1 cellular context compared by ENCODE assay signal in the genomic region with DNA sequence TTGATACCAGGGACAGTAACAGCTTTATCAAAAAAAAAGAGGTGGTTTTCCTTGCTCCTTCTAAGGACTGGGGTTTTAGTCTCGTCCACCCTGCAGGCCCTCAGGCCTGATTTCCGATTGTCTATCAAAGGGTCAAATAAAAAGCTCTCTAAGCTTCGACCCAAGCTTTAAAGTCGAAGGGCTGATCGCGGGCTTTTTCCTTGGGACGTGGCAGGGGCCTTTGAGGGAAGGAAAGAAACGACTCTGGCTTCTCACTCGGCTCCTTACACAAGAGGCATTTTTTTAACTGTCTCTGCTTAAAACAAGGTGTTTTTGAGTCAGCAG.
TF ChIP-seq lines count a peak whose summit lies in the region.

No MANE protein-coding gene starts in this region.

TF ChIP-seq in IMR-90, 13 proteins besides CTCF, POLR2A, EP300 and RAD21 (continued from another document):
- TF ChIP-seq RFX5 (IDR thresholded peaks at IDR 0.05; ENCODE audit: low read depth, low read length): no peak
- no peak for TF ChIP-seq BHLHE40 (IDR thresholded peaks at IDR 0.05; ENCODE audit: low read depth, low read length)
- no peak for TF ChIP-seq MAFK (IDR thresholded peaks at IDR 0.05; ENCODE audit: low read depth, low read length)
